Comparison of ENCODE assay signal across 8 cellular contexts in the genomic region with DNA sequence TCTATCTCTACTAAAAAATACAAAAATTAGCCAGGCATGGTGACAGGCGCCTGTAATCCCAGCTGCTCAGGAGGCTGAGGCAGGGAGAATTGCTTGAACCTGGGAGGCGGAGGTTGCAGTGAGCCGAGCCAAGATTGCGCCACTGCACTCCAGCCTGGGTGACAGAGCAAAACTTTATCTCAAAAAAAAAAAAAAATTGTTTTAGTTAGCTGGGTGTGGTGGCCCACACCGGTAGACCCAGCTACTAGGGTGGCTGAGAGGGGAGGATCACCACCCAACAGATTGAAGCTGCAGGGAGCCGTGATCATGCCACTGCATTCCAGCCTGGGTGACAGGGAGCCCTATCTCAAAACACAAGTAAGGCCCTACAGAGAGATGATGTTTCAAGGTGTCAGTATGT. TPM values are rescaled to one million over a fixed set of nuclear protein-coding genes. Genes with fewer than 3 reads are reported as not detected.
A peak's percentile ranks its signal among the peaks of the same experiment; 100 is the strongest.
DNase-seq lines count a peak whose midpoint lies in the region; ATAC-seq, FAIRE-seq and TF ChIP-seq lines count a peak whose summit lies in the region.
"Not testable (repeated sequence)": the region's sequence is repeated elsewhere in the genome, so short reads cannot be mapped to it uniquely, and the experiment has no call there.

No MANE protein-coding gene starts in this region.

- H3K27ac ChIP-seq in endothelial cell of umbilical vein (ENCODE audit: insufficient read depth, low read depth, low read length); kidney (ENCODE audit: low read depth in 2 of 2, low read length in 2 of 2); osteoblast (ENCODE audit: low read depth, low read length): not testable (repeated sequence)

- DNase-seq in Calu3; WTC11 (ENCODE audit: low spot score); activated naive CD8-positive, alpha-beta T cell treated with anti-CD3 and anti-CD28 coated beads, Interleukin-2, amount 10 ng/mL, durations not matched to agents 7 days and 5 days; endothelial cell of umbilical vein (ENCODE audit: low read depth, low spot score); osteoblast (ENCODE audit: insufficient read length, low spot score, missing footprints): not testable (repeated sequence)
- peak; percentile 38 for DNase-seq in kidney
- peak; percentile 29 for DNase-seq in type B pancreatic cell (ENCODE audit: extremely low spot score, unreplicated experiment)

- H3K27me3 ChIP-seq in Loucy (ENCODE audit: insufficient read depth, low read length, poor library complexity, severe bottlenecking); endothelial cell of umbilical vein (ENCODE audit: control insufficient read depth in 2 of 2, insufficient read depth in 2 of 2, low read length in 2 of 2); osteoblast (ENCODE audit: insufficient read depth, low read length): not testable (repeated sequence)

- intact Hi-C loops in Calu3 (cut with micrococcal nuclease; ENCODE audit: unreplicated experiment) (loop anchor here (5.0 kb wide), 1 partner anchor 770 kb away; the partner anchor contains the start of gene MAPKAPK3), endothelial cell of umbilical vein (cut with micrococcal nuclease) (loop anchor here (10.0 kb wide), 1 partner anchor 558 kb away; the partner anchor contains the start of genes PARP3 and RRP9)
- intact Hi-C loops in kidney (cut with DNase I): not testable (repeated sequence)

- H3K27me3 Mint-ChIP-seq in Calu3 (ENCODE audit: unreplicated experiment); WTC11 (ENCODE audit: low read depth); activated naive CD8-positive, alpha-beta T cell treated with anti-CD3 and anti-CD28 coated beads, Interleukin-2, amount 10 ng/mL, durations not matched to agents 7 days and 5 days; type B pancreatic cell: not testable (repeated sequence)

- peak overlapping the region; percentile 97 for H3K4me3 ChIP-seq in Loucy (ENCODE audit: low read length, poor library complexity, severe bottlenecking)
- H3K4me3 ChIP-seq in endothelial cell of umbilical vein (replicated peaks in 1 of 3; ENCODE audit: insufficient read depth in 1 of 3, low read depth in 1 of 3, low read length in 3 of 3): peak overlapping the region in 2 of 3 experiments; percentile 10 to 34
- not testable (repeated sequence) for H3K4me3 ChIP-seq in kidney (ENCODE audit: low read length in 2 of 2)
- H3K4me3 ChIP-seq in osteoblast (ENCODE audit: insufficient read depth, low read length): peak overlapping the region; percentile 44

- not testable (repeated sequence) for BruUV-seq in Calu3 (replicated peaks; lab: Mats Ljungman, UMichigan); endothelial cell of umbilical vein (replicated peaks; lab: Mats Ljungman, UMichigan)

- H3K36me3 Mint-ChIP-seq in Calu3 (ENCODE audit: insufficient read depth, unreplicated experiment): peaks cover 82% of the 10 kb centered on the region
- peaks cover 45% of the 10 kb centered on the region for H3K36me3 Mint-ChIP-seq in WTC11
- peaks cover 20% of the 10 kb centered on the region for H3K36me3 Mint-ChIP-seq in activated naive CD8-positive, alpha-beta T cell treated with anti-CD3 and anti-CD28 coated beads, Interleukin-2, amount 10 ng/mL, durations not matched to agents 7 days and 5 days
- H3K36me3 Mint-ChIP-seq in type B pancreatic cell: peaks cover 26% of the 10 kb centered on the region

- TF ChIP-seq POLR2A in endothelial cell of umbilical vein (IDR thresholded peaks at IDR 0.05; ENCODE audit: low read depth, low read length): not testable (repeated sequence)

- H3K36me3 ChIP-seq in Loucy (ENCODE audit: insufficient read depth, low read length) (peaks cover 16% of the 10 kb centered on the region; the same call in 1 of the 2 replicates), endothelial cell of umbilical vein (ENCODE audit: control insufficient read depth in 2 of 2, extremely low read depth in 1 of 2, insufficient read depth in 2 of 2, low read length in 2 of 2) (peaks cover 11 to 20% of the 10 kb centered on the region in 2 experiments), osteoblast (ENCODE audit: insufficient read depth, low read length) (peaks cover 39% of the 10 kb centered on the region)
- H3K36me3 ChIP-seq in kidney (ENCODE audit: control insufficient read depth in 1 of 2, insufficient read depth in 2 of 2, low read length in 2 of 2): not testable (repeated sequence)

- H3K4me3 Mint-ChIP-seq in Calu3 (ENCODE audit: low read depth, unreplicated experiment) (peak overlapping the region; percentile 93), WTC11 (peak overlapping the region; percentile 92), type B pancreatic cell (peak overlapping the region; percentile 99)
- peak overlapping the region; percentile 91 for H3K4me3 Mint-ChIP-seq in activated naive CD8-positive, alpha-beta T cell treated with anti-CD3 and anti-CD28 coated beads, Interleukin-2, amount 10 ng/mL, durations not matched to agents 7 days and 5 days

- H3K4me1 Mint-ChIP-seq in Calu3 (ENCODE audit: low read depth, unreplicated experiment) (peaks cover 32% of the 10 kb centered on the region), WTC11 (peaks cover 49% of the 10 kb centered on the region), type B pancreatic cell (ENCODE audit: unreplicated experiment) (peaks cover 31% of the 10 kb centered on the region)
- H3K4me1 Mint-ChIP-seq in activated naive CD8-positive, alpha-beta T cell treated with anti-CD3 and anti-CD28 coated beads, Interleukin-2, amount 10 ng/mL, durations not matched to agents 7 days and 5 days: peaks cover 41% of the 10 kb centered on the region

- H3K27ac Mint-ChIP-seq in Calu3 (ENCODE audit: unreplicated experiment) (peak overlapping the region; percentile 77), WTC11 (peak overlapping the region; percentile 60; the same call in 1 of the 2 replicates), type B pancreatic cell (peak overlapping the region; percentile 99)
- H3K27ac Mint-ChIP-seq in activated naive CD8-positive, alpha-beta T cell treated with anti-CD3 and anti-CD28 coated beads, Interleukin-2, amount 10 ng/mL, durations not matched to agents 7 days and 5 days: peak overlapping the region; percentile 60

- H3K79me2 ChIP-seq in Loucy (ENCODE audit: insufficient read depth, low read length) (peaks cover 83% of the 10 kb centered on the region), endothelial cell of umbilical vein (ENCODE audit: control insufficient read depth, insufficient read depth, low read length) (peaks cover 54% of the 10 kb centered on the region), osteoblast (ENCODE audit: insufficient read depth, low read length) (peaks cover 61% of the 10 kb centered on the region)

- H3K4me2 ChIP-seq in Loucy (ENCODE audit: low read depth, low read length, poor library complexity, severe bottlenecking) (peak overlapping the region; percentile 84), endothelial cell of umbilical vein (ENCODE audit: insufficient read depth, low read length) (peak overlapping the region; percentile 66), osteoblast (ENCODE audit: insufficient read depth, low read length) (peak overlapping the region; percentile 98)

- H4K20me1 ChIP-seq in Loucy (ENCODE audit: insufficient read depth, low read length, poor library complexity, severe bottlenecking) (peaks cover 49% of the 10 kb centered on the region), osteoblast (ENCODE audit: insufficient read depth, low read length) (peaks cover 39% of the 10 kb centered on the region)
- H4K20me1 ChIP-seq in endothelial cell of umbilical vein (replicated peaks; ENCODE audit: control insufficient read depth, extremely low read depth, insufficient read depth, low read length): not testable (repeated sequence)

- not testable (repeated sequence) for ATAC-seq in WTC11; activated naive CD8-positive, alpha-beta T cell treated with anti-CD3 and anti-CD28 coated beads, Interleukin-2, amount 10 ng/mL, durations not matched to agents 7 days and 5 days (ENCODE audit: low read depth)

- H3K9me2 ChIP-seq in Loucy (replicated peaks; ENCODE audit: low read depth, low read length): not testable (repeated sequence)

- not testable (repeated sequence) for TF ChIP-seq CTCF in Calu3 (IDR thresholded peaks at IDR 0.05; ENCODE audit: unreplicated experiment); Loucy (conservative IDR thresholded peaks at IDR 0.05; ENCODE audit: low read length); WTC11 (IDR thresholded peaks at IDR 0.05); endothelial cell of umbilical vein (IDR thresholded peaks at IDR 0.05; ENCODE audit: extremely low read depth in 1 of 2, insufficient read depth in 1 of 2, low read depth in 1 of 2, low read length in 2 of 2); kidney (IDR thresholded peaks at IDR 0.05; ENCODE audit: borderline replicate concordance, extremely low read depth, insufficient read depth); osteoblast (IDR thresholded peaks at IDR 0.05; ENCODE audit: extremely low read depth, low read depth, low read length); type B pancreatic cell (conservative IDR thresholded peaks at IDR 0.05)

- not testable (repeated sequence) for H3K9me3 ChIP-seq in Loucy (ENCODE audit: insufficient read depth, low read depth, low read length); endothelial cell of umbilical vein (replicated peaks; ENCODE audit: control insufficient read depth, insufficient read depth, low read length); kidney (ENCODE audit: control insufficient read depth in 1 of 2, low read length in 2 of 2); osteoblast (ENCODE audit: low read depth, low read length)

- not testable (repeated sequence) for H3K9me3 Mint-ChIP-seq in Calu3 (ENCODE audit: low read depth, unreplicated experiment); WTC11; activated naive CD8-positive, alpha-beta T cell treated with anti-CD3 and anti-CD28 coated beads, Interleukin-2, amount 10 ng/mL, durations not matched to agents 7 days and 5 days; type B pancreatic cell

- dilution Hi-C loops in endothelial cell of umbilical vein (cut with MboI; ENCODE audit: extremely low pct_ligation_motif_present, low sequenced_read_pairs): not testable (repeated sequence)

- peak overlapping the region; percentile 97 for H3K9ac ChIP-seq in Loucy (ENCODE audit: low read depth, low read length, poor library complexity, severe bottlenecking)
- H3K9ac ChIP-seq in endothelial cell of umbilical vein (replicated peaks; ENCODE audit: extremely low read depth, insufficient read depth, low read length); kidney (ENCODE audit: low read length in 2 of 2): not testable (repeated sequence)

- H3K4me1 ChIP-seq in Loucy (ENCODE audit: insufficient read depth, low read length, poor library complexity, severe bottlenecking) (peaks cover 50% of the 10 kb centered on the region), endothelial cell of umbilical vein (ENCODE audit: control insufficient read depth, extremely low read depth, insufficient read depth, low read length) (peaks cover 38% of the 10 kb centered on the region), kidney (ENCODE audit: control insufficient read depth in 1 of 2, insufficient read depth in 1 of 2, low read depth in 1 of 2, low read length in 2 of 2) (peaks cover 30 to 31% of the 10 kb centered on the region in 2 donors), osteoblast (ENCODE audit: insufficient read depth, low read length) (peaks cover 38% of the 10 kb centered on the region)

- not testable (repeated sequence) for H2AFZ ChIP-seq in Loucy (ENCODE audit: low read length); endothelial cell of umbilical vein (ENCODE audit: low read depth, low read length); osteoblast (ENCODE audit: low read length)

- CTCF ChIA-PET in Calu3 (lab: Charles Lee); WTC11 (lab: Charles Lee): not testable (repeated sequence)
- CTCF ChIA-PET in endothelial cell of umbilical vein (lab: Charles Lee): interaction anchor here (0.9 to 3.2 kb wide), 4 partner anchors 115 to 771 kb away, joined by 3 to 20 read pairs (median 4); partner anchors contain the start of gene MAPKAPK3

- not testable (repeated sequence) for H3F3A ChIP-seq in Loucy (ENCODE audit: low read depth)

- not testable (repeated sequence) for H3K9me1 ChIP-seq in endothelial cell of umbilical vein (replicated peaks; ENCODE audit: control insufficient read depth, extremely low read depth, insufficient read depth, low read length)

- POLR2A ChIA-PET in WTC11 (lab: Charles Lee); endothelial cell of umbilical vein (lab: Charles Lee): not testable (repeated sequence)
- POLR2A ChIA-PET in activated naive CD8-positive, alpha-beta T cell treated with anti-CD3 and anti-CD28 coated beads, Interleukin-2, amount 10 ng/mL, durations not matched to agents 7 days and 5 days (lab: Charles Lee): interaction anchor here (0.6 to 1.5 kb wide), 2 partner anchors 112 to 709 kb away, joined by 3 read pairs; no protein-coding TSS in a partner anchor

- not testable (repeated sequence) for FAIRE-seq in endothelial cell of umbilical vein (lab: Jason Lieb, UNC); kidney (lab: Jason Lieb, UNC)

RNA-seq across cellular contexts. Expression of gene MANF, which starts 2.2 kb away (rescaled TPM):
- total RNA-seq in Calu3 (2022) (140 and 176 TPM in 2 replicates), WTC11 (2021) (105 to 121 TPM (median 109 TPM) in 3 replicates), endothelial cell of umbilical vein (248 and 254 TPM in 2 replicates), kidney (96.5 TPM), osteoblast (37.3 and 40.4 TPM in 2 replicates), type B pancreatic cell (ENCODE audit: low replicate concordance) (139 and 187 TPM in 2 replicates)
- 10 to 100 TPM; 86.2 to 88.2 TPM for total RNA-seq in activated naive CD8-positive, alpha-beta T cell treated with anti-CD3 and anti-CD28 coated beads, Interleukin-2, amount 10 ng/mL, durations not matched to agents 7 days and 5 days
- polyA plus RNA-seq in endothelial cell of umbilical vein (66.4 and 100 TPM in 2 replicates), kidney (ENCODE audit: insufficient read depth, low read depth, low replicate concordance) (224 TPM)
- 161 and 226 TPM in 2 replicates for polyA plus RNA-seq in endothelial cell of umbilical vein (2011; cell fraction: cytosol; rRNA removed)
- 65.6 and 105 TPM in 2 replicates for polyA plus RNA-seq in endothelial cell of umbilical vein (2011; cell fraction: nucleus; rRNA removed)
- polyA plus RNA-seq in endothelial cell of umbilical vein (2012): 225 and 241 TPM in 2 replicates
- 29.4 and 33.2 TPM in 2 replicates for polyA minus RNA-seq in endothelial cell of umbilical vein
- polyA minus RNA-seq in endothelial cell of umbilical vein (2011; cell fraction: cytosol; rRNA and poly(A)+ RNA removed): 22.0 TPM
- polyA minus RNA-seq in endothelial cell of umbilical vein (2011; cell fraction: nucleus; rRNA and poly(A)+ RNA removed): 33.6 and 35.9 TPM in 2 replicates

RNA-seq across cellular contexts. Expression of gene RBM15B, which starts 3.8 kb away (rescaled TPM):
- 40.6 and 43.8 TPM in 2 replicates for total RNA-seq in Calu3 (2022)
- 53.9 to 55.6 TPM (median 55.4 TPM) in 3 replicates for total RNA-seq in WTC11 (2021)
- 10 to 100 TPM; 30.5 to 32.6 TPM for total RNA-seq in activated naive CD8-positive, alpha-beta T cell treated with anti-CD3 and anti-CD28 coated beads, Interleukin-2, amount 10 ng/mL, durations not matched to agents 7 days and 5 days
- 38.3 and 39.1 TPM in 2 replicates for total RNA-seq in endothelial cell of umbilical vein
- polyA plus RNA-seq in endothelial cell of umbilical vein: 18.7 and 19.9 TPM in 2 replicates
- 16.9 and 20.6 TPM in 2 replicates for polyA plus RNA-seq in endothelial cell of umbilical vein (2011; cell fraction: cytosol; rRNA removed)
- 14.7 and 17.7 TPM in 2 replicates for polyA plus RNA-seq in endothelial cell of umbilical vein (2011; cell fraction: nucleus; rRNA removed)
- polyA plus RNA-seq in endothelial cell of umbilical vein (2012): 20.8 and 23.6 TPM in 2 replicates
- 29.6 and 34.4 TPM in 2 replicates for polyA minus RNA-seq in endothelial cell of umbilical vein
- polyA minus RNA-seq in endothelial cell of umbilical vein (2011; cell fraction: cytosol; rRNA and poly(A)+ RNA removed): 18.7 TPM
- polyA minus RNA-seq in endothelial cell of umbilical vein (2011; cell fraction: nucleus; rRNA and poly(A)+ RNA removed): 21.9 and 25.6 TPM in 2 replicates
- 28.0 TPM for total RNA-seq in kidney
- polyA plus RNA-seq in kidney (ENCODE audit: insufficient read depth, low read depth, low replicate concordance): 9.8 TPM
- 42.4 and 48.9 TPM in 2 replicates for total RNA-seq in osteoblast
- 54.3 and 66.4 TPM in 2 replicates for total RNA-seq in type B pancreatic cell (ENCODE audit: low replicate concordance)
